ENCODE assay signal across 31 cellular contexts in genomic region chr9:30609713-30610112, GRCh38.
"Had no signal": no experiment of that assay in that cellular context is flagged by ENCODE, and none has a peak within 500 bp of the region (broad histone marks: within the 10 kb centered on the region; RNA-seq: fewer than 3 reads in every experiment).

No MANE protein-coding gene starts in this region.

- H3K36me3 ChIP-seq: esophagus muscularis mucosa, gastroesophageal sphincter, heart left ventricle, left lung, neural progenitor cell, right atrium auricular region, stomach, thoracic aorta, tibial nerve, upper lobe of left lung had no signal

- H3K79me2 ChIP-seq: hepatocyte, parathyroid adenoma had no signal

- H3K9ac ChIP-seq: neural progenitor cell, parathyroid adenoma had no signal

- H3K4me3 ChIP-seq: coronary artery, esophagus muscularis mucosa, gastroesophageal sphincter, heart left ventricle, hepatocyte, left lung, mucosa of descending colon, neural progenitor cell, right atrium auricular region, smooth muscle cell, stomach, thoracic aorta, tibial nerve, upper lobe of left lung had no signal

- H2AFZ ChIP-seq: hepatocyte, neural progenitor cell, parathyroid adenoma had no signal

- ATAC-seq: foreskin keratinocyte; gastroesophageal sphincter; heart left ventricle; left cardiac atrium; left lung; mucosa of descending colon; naive thymus-derived CD4-positive, alpha-beta T cell; sciatic nerve; stimulated activated effector memory CD8-positive, alpha-beta T cell treated with anti-CD3 and anti-CD28 coated beads, Interleukin-12 subunit alpha, Interleukin-12 subunit beta, amount 100 ng/mL, for 72 hours had no signal

- H3K4me1 ChIP-seq: esophagus muscularis mucosa, foreskin keratinocyte, gastroesophageal sphincter, heart left ventricle, left lung, neural progenitor cell, parathyroid adenoma, right atrium auricular region, stomach, tibial nerve, upper lobe of left lung had no signal

- H3K9me3 ChIP-seq: esophagus muscularis mucosa, gastroesophageal sphincter, left lung, mucosa of descending colon, right atrium auricular region, stomach, thoracic aorta, upper lobe of left lung had no signal

- H3K27me3 ChIP-seq: esophagus muscularis mucosa, foreskin keratinocyte, gastroesophageal sphincter, heart left ventricle, hepatocyte, left lung, neural progenitor cell, right atrium auricular region, stomach, tibial nerve, upper lobe of left lung had no signal

- FAIRE-seq: endothelial cell of umbilical vein, islet of Langerhans, urothelium cell line had no signal

- DNase-seq: dermis blood vessel endothelial cell; effector memory CD4-positive, alpha-beta T cell; heart left ventricle; left cardiac atrium; left lung; mesenchymal stem cell; mucosa of descending colon; naive thymus-derived CD4-positive, alpha-beta T cell; stimulated activated CD4-positive, alpha-beta T cell treated with anti-CD3 and anti-CD28 coated beads, Interleukin-12 subunit alpha, Interleukin-12 subunit beta, amount 100 ng/mL, for 4 hours; stimulated activated CD4-positive, alpha-beta T cell treated with anti-CD3 and anti-CD28 coated beads, Interleukin-1b, Interleukin-23, amount 100 ng/mL, for 48 hours; stimulated activated CD4-positive, alpha-beta T cell treated with anti-CD3 and anti-CD28 coated beads, Interleukin-4, amount 100 ng/mL, for 1 hour; stimulated activated naive CD4-positive, alpha-beta T cell treated with Interleukin-2 at 50 U/mL for 16 hours; stomach; substantia nigra; upper lobe of left lung had no signal

- H3K27ac ChIP-seq: coronary artery, esophagus muscularis mucosa, foreskin keratinocyte, gastroesophageal sphincter, heart left ventricle, hepatocyte, left lung, neural progenitor cell, parathyroid adenoma, right atrium auricular region, stomach, thoracic aorta, tibial nerve, upper lobe of left lung had no signal

- H3K4me2 ChIP-seq: hepatocyte, neural progenitor cell, smooth muscle cell had no signal
